In the genomic region with DNA sequence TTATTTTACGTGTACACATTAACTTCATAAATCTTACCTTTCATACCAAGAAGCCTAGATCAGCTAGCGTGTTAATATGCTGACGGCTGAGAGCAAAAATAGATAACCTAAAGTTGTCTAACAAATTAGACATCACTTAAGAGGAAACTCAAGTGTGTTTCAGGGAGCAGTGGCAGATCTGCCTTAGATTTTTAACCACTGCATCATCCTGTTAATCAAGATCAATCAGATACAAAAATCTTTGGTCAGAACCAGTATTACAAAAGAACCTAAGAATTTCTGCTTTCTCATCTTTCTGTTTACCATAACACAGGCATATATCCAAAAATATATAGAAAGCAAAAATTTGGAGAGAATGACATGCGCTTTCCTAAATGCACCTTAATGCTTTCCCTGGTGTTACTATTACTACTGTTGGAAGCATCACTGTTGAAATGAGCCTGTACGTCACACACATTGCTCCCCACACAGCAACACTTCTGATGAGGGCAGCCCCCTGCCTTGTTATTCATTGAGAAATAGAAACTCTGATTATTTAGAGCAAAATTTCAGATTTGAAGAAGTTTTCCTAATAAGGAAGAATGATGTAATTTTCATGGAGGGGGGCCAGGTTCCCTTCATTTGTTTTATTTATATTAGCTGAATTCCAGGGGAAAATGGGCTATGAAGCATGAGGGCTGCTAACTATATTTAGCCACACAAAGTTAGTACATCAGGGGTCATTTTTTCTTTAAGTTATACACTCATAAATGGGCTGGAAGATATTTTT, we compare ENCODE assay signal across 16 cellular contexts.
DNase-seq lines count a peak whose midpoint lies in the region; ATAC-seq and TF ChIP-seq lines count a peak whose summit lies in the region.
"Had no signal": no experiment of that assay in that cellular context is flagged by ENCODE, and none has a peak within 500 bp of the region (broad histone marks: within the 10 kb centered on the region; RNA-seq: fewer than 3 reads in every experiment).

No MANE protein-coding gene starts in this region.

- no peak for TF ChIP-seq CTCF in esophagus muscularis mucosa (IDR thresholded peaks at IDR 0.05)
- no peak for TF ChIP-seq CTCF in nephron progenitor cell (IDR thresholded peaks at IDR 0.05)
- no peak for TF ChIP-seq CTCF in upper lobe of right lung (IDR thresholded peaks at IDR 0.05)

- ATAC-seq in upper lobe of right lung (no peak), GM21390 (IDR thresholded peaks at IDR 0.05; ENCODE audit: unreplicated experiment) (no peak), GM21360 (IDR thresholded peaks at IDR 0.05; ENCODE audit: unreplicated experiment) (no peak)

- H3K9me3 ChIP-seq in esophagus muscularis mucosa (no peaks in the 10 kb centered on the region), upper lobe of right lung (no peaks in the 10 kb centered on the region)

- H3K4me1 Mint-ChIP-seq in T-helper 2 cell treated with Interferon-gamma antibody and Interleukin-4, amounts not matched to agents 5 μg/mL and 100 μg/mL, for 36 hours (ENCODE audit: low read depth): peaks cover 54% of the 10 kb centered on the region
- H3K4me1 Mint-ChIP-seq in nephron progenitor cell: peaks cover 17% of the 10 kb centered on the region

- H3K9me3 Mint-ChIP-seq in T-helper 2 cell treated with Interferon-gamma antibody and Interleukin-4, amounts not matched to agents 5 μg/mL and 100 μg/mL, for 36 hours: peaks cover 5% of the 10 kb centered on the region
- H3K9me3 Mint-ChIP-seq in nephron progenitor cell: no peaks in the 10 kb centered on the region

- H3K4me3 ChIP-seq in esophagus muscularis mucosa (peak overlapping the region in 2 of 4 donors; percentile 16 to 25), upper lobe of right lung (no peak overlapping the region)

- 51% methylated on average over 5 of the region's 5 CpGs for WGBS in esophagus muscularis mucosa

- peak overlapping the region; percentile 97 to 99 (median 99) for H3K27ac ChIP-seq in esophagus muscularis mucosa (replicated peaks in 1 of 4)
- peak overlapping the region; percentile 30 for H3K27ac ChIP-seq in upper lobe of right lung
- H3K27ac ChIP-seq: 22Rv1, VCaP had no signal

- no peak for DNase-seq in T-helper 2 cell treated with Interferon-gamma antibody and Interleukin-4, amounts not matched to agents 5 μg/mL and 100 μg/mL, for 36 hours (ENCODE audit: low spot score)
- DNase-seq in T-helper 2 cell (no peak), esophagus muscularis mucosa (ENCODE audit: extremely low spot score) (no peak), nephron progenitor cell (no peak), upper lobe of right lung (no peak), NCI-H2029 treated with DMSO at 0.1 percent for 48 hours (lab: John Stamatoyannopoulos, UW) (no peak)
- DNase-seq: Calu3; effector memory CD4-positive, alpha-beta T cell; NCI-H774; SIG-M5; substantia nigra had no signal

- peak overlapping the region; percentile 22 for H3K4me3 Mint-ChIP-seq in T-helper 2 cell treated with Interferon-gamma antibody and Interleukin-4, amounts not matched to agents 5 μg/mL and 100 μg/mL, for 36 hours
- H3K4me3 Mint-ChIP-seq in nephron progenitor cell: no peak overlapping the region
- H3K4me3 Mint-ChIP-seq: activated naive CD8-positive, alpha-beta T cell had no signal

- H3K4me1 ChIP-seq in esophagus muscularis mucosa (peaks cover 84 to 100% (median 99%) of the 10 kb centered on the region in 4 donors), upper lobe of right lung (peaks cover 41% of the 10 kb centered on the region)

- peak overlapping the region; percentile 16 for H3K27ac Mint-ChIP-seq in T-helper 2 cell treated with Interferon-gamma antibody and Interleukin-4, amounts not matched to agents 5 μg/mL and 100 μg/mL, for 36 hours
- H3K27ac Mint-ChIP-seq in nephron progenitor cell: peak overlapping the region; percentile 49
- H3K27ac Mint-ChIP-seq: activated naive CD8-positive, alpha-beta T cell had no signal

- TF ChIP-seq EP300 in esophagus muscularis mucosa (IDR thresholded peaks at IDR 0.05): no peak

- H3K27me3 Mint-ChIP-seq in T-helper 2 cell treated with Interferon-gamma antibody and Interleukin-4, amounts not matched to agents 5 μg/mL and 100 μg/mL, for 36 hours (ENCODE audit: low read depth): no peaks in the 10 kb centered on the region
- no peaks in the 10 kb centered on the region for H3K27me3 Mint-ChIP-seq in nephron progenitor cell (ENCODE audit: low read depth, poor library complexity)
- H3K27me3 Mint-ChIP-seq: activated naive CD8-positive, alpha-beta T cell had no signal

- H3K36me3 ChIP-seq in esophagus muscularis mucosa: peaks cover 4 to 28% (median 18%) of the 10 kb centered on the region in 4 donors
- H3K36me3 ChIP-seq in upper lobe of right lung: no peaks in the 10 kb centered on the region

- peaks cover 15% of the 10 kb centered on the region for H3K36me3 Mint-ChIP-seq in T-helper 2 cell treated with Interferon-gamma antibody and Interleukin-4, amounts not matched to agents 5 μg/mL and 100 μg/mL, for 36 hours (ENCODE audit: low read depth)
- peaks cover 71% of the 10 kb centered on the region for H3K36me3 Mint-ChIP-seq in nephron progenitor cell (ENCODE audit: low read depth)

- H3K27me3 ChIP-seq in esophagus muscularis mucosa: no peaks in the 10 kb centered on the region
- H3K27me3 ChIP-seq in upper lobe of right lung: no peaks in the 10 kb centered on the region

- no peak for TF ChIP-seq POLR2A in esophagus muscularis mucosa (IDR thresholded peaks at IDR 0.05; ENCODE audit: low read depth)

- intact Hi-C loops in esophagus muscularis mucosa (cut with DNase I): loop anchor here (1.0 kb wide), 1 partner anchor 23 kb away; no protein-coding TSS in a partner anchor
- intact Hi-C loops in upper lobe of right lung (cut with DNase I): no loop called here
